7 cellular contexts compared by ENCODE assay signal in genomic region chr10:71213127-71213616, GRCh38. TPM values are rescaled to one million over a fixed set of nuclear protein-coding genes. Genes with fewer than 3 reads are reported as not detected.
DNase-seq lines count a peak whose midpoint lies in the region; ATAC-seq and TF ChIP-seq lines count a peak whose summit lies in the region.

No MANE protein-coding gene starts in this region.

- DNase-seq in GM10266 (ENCODE audit: extremely low spot score) (peak; percentile 42), NCI-H1694 treated with DMSO at 0.1 percent for 48 hours (lab: John Stamatoyannopoulos, UW) (peak; percentile 55), fibroblast of mammary gland (ENCODE audit: low read depth) (peak; percentile 74), naive B cell (no peak), upper lobe of left lung (peak; percentile 81 to 82)
- DNase-seq in activated CD8-positive, alpha-beta memory T cell treated with anti-CD3 and anti-CD28 coated beads, Interleukin-2, amount 10 ng/mL, durations not matched to agents 7 days and 5 days = peak; percentile 60

- TF ChIP-seq EP300 in upper lobe of left lung (IDR thresholded peaks at IDR 0.05) = no peak

- peak overlapping the region; percentile 77 to 91 (median 89) for H3K27ac ChIP-seq in upper lobe of left lung

- no peak overlapping the region for H3K27ac Mint-ChIP-seq in activated CD8-positive, alpha-beta memory T cell treated with anti-CD3 and anti-CD28 coated beads, Interleukin-2, amount 10 ng/mL, durations not matched to agents 7 days and 5 days
- H3K27ac Mint-ChIP-seq in naive B cell = no peak overlapping the region

- H3K4me1 ChIP-seq in upper lobe of left lung = peaks cover 34 to 59% (median 44%) of the 10 kb centered on the region in 4 donors

- ATAC-seq in activated CD8-positive, alpha-beta memory T cell treated with anti-CD3 and anti-CD28 coated beads, Interleukin-2, amount 10 ng/mL, durations not matched to agents 7 days and 5 days = no peak
- no peak for ATAC-seq in naive B cell (ENCODE audit: low read depth in 2 of 2)
- peak in 1 of 2 donors; percentile 17 for ATAC-seq in upper lobe of left lung (ENCODE audit: low FRiP score in 2 of 2)
- no peak for ATAC-seq in HG02970 (IDR thresholded peaks at IDR 0.05; ENCODE audit: low FRiP score, unreplicated experiment)

- H3K36me3 ChIP-seq in upper lobe of left lung = no peaks in the 10 kb centered on the region

- no peaks in the 10 kb centered on the region for H3K9me3 Mint-ChIP-seq in activated CD8-positive, alpha-beta memory T cell treated with anti-CD3 and anti-CD28 coated beads, Interleukin-2, amount 10 ng/mL, durations not matched to agents 7 days and 5 days (ENCODE audit: low read depth)
- H3K9me3 Mint-ChIP-seq in naive B cell = no peaks in the 10 kb centered on the region

- peak overlapping the region; percentile 15 for H3K4me3 Mint-ChIP-seq in activated CD8-positive, alpha-beta memory T cell treated with anti-CD3 and anti-CD28 coated beads, Interleukin-2, amount 10 ng/mL, durations not matched to agents 7 days and 5 days
- H3K4me3 Mint-ChIP-seq in naive B cell = peak overlapping the region; percentile 60 to 91 (median 80)

- TF ChIP-seq CTCF in GM10266 (IDR thresholded peaks at IDR 0.05; ENCODE audit: control insufficient read depth, insufficient read depth, low read depth, missing control alignments) = no peak
- TF ChIP-seq CTCF in fibroblast of mammary gland (conservative IDR thresholded peaks at IDR 0.05; ENCODE audit: control insufficient read depth, insufficient read depth, low read depth, low read length) = no peak
- no peak for TF ChIP-seq CTCF in upper lobe of left lung (IDR thresholded peaks at IDR 0.05)

- no peaks in the 10 kb centered on the region for H3K9me3 ChIP-seq in upper lobe of left lung

- H3K27me3 ChIP-seq in upper lobe of left lung = peaks cover 0 to 6% (median 0%) of the 10 kb centered on the region in 4 donors

- peaks cover 81% of the 10 kb centered on the region for H3K27me3 Mint-ChIP-seq in activated CD8-positive, alpha-beta memory T cell treated with anti-CD3 and anti-CD28 coated beads, Interleukin-2, amount 10 ng/mL, durations not matched to agents 7 days and 5 days
- H3K27me3 Mint-ChIP-seq in naive B cell = peaks cover 45 to 87% (median 63%) of the 10 kb centered on the region in 3 donors

- 0% methylated on average over 21 to 34 of the region's 36 CpGs for WGBS in upper lobe of left lung, 2 donors

- CTCF ChIA-PET in activated CD8-positive, alpha-beta memory T cell treated with anti-CD3 and anti-CD28 coated beads, Interleukin-2, amount 10 ng/mL, durations not matched to agents 7 days and 5 days (lab: Charles Lee) = no interaction called here

- peak overlapping the region; percentile 73 for H3K4me3 ChIP-seq in fibroblast of mammary gland (ENCODE audit: control insufficient read depth, low read depth, low read length)
- peak overlapping the region; percentile 61 to 90 (median 84) for H3K4me3 ChIP-seq in upper lobe of left lung

- H3K36me3 Mint-ChIP-seq in activated CD8-positive, alpha-beta memory T cell treated with anti-CD3 and anti-CD28 coated beads, Interleukin-2, amount 10 ng/mL, durations not matched to agents 7 days and 5 days = no peaks in the 10 kb centered on the region
- H3K36me3 Mint-ChIP-seq in naive B cell = no peaks in the 10 kb centered on the region

- no peak for TF ChIP-seq POLR2A in upper lobe of left lung (IDR thresholded peaks at IDR 0.05)

- peaks cover 13% of the 10 kb centered on the region for H3K4me1 Mint-ChIP-seq in activated CD8-positive, alpha-beta memory T cell treated with anti-CD3 and anti-CD28 coated beads, Interleukin-2, amount 10 ng/mL, durations not matched to agents 7 days and 5 days
- H3K4me1 Mint-ChIP-seq in naive B cell = peaks cover 13 to 35% (median 16%) of the 10 kb centered on the region in 3 donors

RNA-seq across cellular contexts. Expression of gene UNC5B, which starts 0.8 kb away (rescaled TPM):
- total RNA-seq in activated CD8-positive, alpha-beta memory T cell treated with anti-CD3 and anti-CD28 coated beads, Interleukin-2, amount 10 ng/mL, durations not matched to agents 7 days and 5 days = under 1 TPM in 1 of 2 experiments, not detected in 1; 0.06 TPM
- not detected for polyA plus RNA-seq in naive B cell (ENCODE audit: low read depth in 6 of 6)
- 10 to 100 TPM in 4 of 6 donors, 1 to 10 TPM in 2; 8.4 to 27.7 (median 20.5) TPM for total RNA-seq in upper lobe of left lung

Comparison
In these comparisons a context has a peak if more than half of its experiments do, and no peak if none do; other contexts are left out.
1. RNA of gene UNC5B, which starts 0.8 kb away (total RNA-seq): 8.4 to 27.7 TPM in upper lobe of left lung; 0.06 TPM in activated CD8-positive, alpha-beta memory T cell treated with anti-CD3 and anti-CD28 coated beads, Interleukin-2, amount 10 ng/mL, durations not matched to agents 7 days and 5 days; every median in the first group is over 4 times any median in the second.